Comparison of ENCODE assay signal across 8 cellular contexts in the genomic region with DNA sequence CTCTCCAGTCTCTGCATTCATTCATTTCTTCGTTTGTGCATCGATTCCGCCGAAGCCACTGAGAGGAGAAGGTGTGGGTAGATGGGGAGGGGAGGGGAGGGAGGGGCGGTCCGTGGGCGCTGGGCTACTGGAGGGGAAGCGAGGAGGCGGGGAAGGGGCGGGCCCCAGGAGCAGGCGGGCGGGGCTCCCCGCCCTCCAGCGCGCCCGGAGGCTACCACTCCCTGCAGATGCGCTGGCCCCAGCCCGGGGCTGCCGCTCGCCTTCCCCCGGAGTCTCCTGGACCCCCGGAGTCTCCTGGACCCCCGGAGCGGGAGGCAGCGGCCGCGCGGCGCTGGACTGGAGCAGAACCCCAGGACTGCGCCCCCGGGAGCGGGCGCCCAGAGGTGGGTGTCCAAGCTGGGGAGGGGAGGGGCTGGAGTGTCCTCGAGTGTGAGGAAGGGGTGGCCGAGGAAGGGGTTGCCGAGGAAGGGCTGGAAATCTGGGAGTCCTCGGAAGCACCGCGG.
DNase-seq lines count a peak whose midpoint lies in the region; ATAC-seq and TF ChIP-seq lines count a peak whose summit lies in the region.

No MANE protein-coding gene starts in this region.

- H3K9me3 ChIP-seq in neutrophil (no peaks in the 10 kb centered on the region), thoracic aorta (no peaks in the 10 kb centered on the region)

- peak overlapping the region; percentile 52 to 63 for H3K4me3 ChIP-seq in neutrophil (ENCODE audit: low read depth in 1 of 2, low read length in 1 of 2)
- peak overlapping the region; percentile 95 for H3K4me3 ChIP-seq in thoracic aorta

- DNase-seq in COLO829 (ENCODE audit: low spot score): peak; percentile 36
- DNase-seq in RPMI7951 (ENCODE audit: low read depth): peak; percentile 66
- DNase-seq in activated T-helper 9 cell treated with anti-CD3 and anti-CD28 coated beads, Interleukin-2, amount 50 U/mL, for 16 hours (ENCODE audit: low read depth): peak; percentile 72
- DNase-seq in foreskin keratinocyte: peak in 1 of 2 donors; percentile 52
- no peak for DNase-seq in thoracic aorta (ENCODE audit: low spot score)

- H3K27me3 ChIP-seq in foreskin keratinocyte: no peaks in the 10 kb centered on the region
- H3K27me3 ChIP-seq in neutrophil: peaks cover 40% of the 10 kb centered on the region
- no peaks in the 10 kb centered on the region for H3K27me3 ChIP-seq in thoracic aorta (replicated peaks; ENCODE audit: insufficient read depth)

- ATAC-seq in GM19463 (IDR thresholded peaks at IDR 0.05; ENCODE audit: unreplicated experiment) (peak; percentile 82), HG03571 (IDR thresholded peaks at IDR 0.05; ENCODE audit: unreplicated experiment) (peak; percentile 85), foreskin keratinocyte (peak; percentile 69), thoracic aorta (ENCODE audit: insufficient number of reproducible peaks, low FRiP score, low read depth) (no peak)

- H3K4me1 ChIP-seq in foreskin keratinocyte: peaks cover 16% of the 10 kb centered on the region
- H3K4me1 ChIP-seq in neutrophil (ENCODE audit: control insufficient read depth in 1 of 2, insufficient read depth in 1 of 2, low read depth in 1 of 2, low read length in 1 of 2): peaks cover 25 to 30% of the 10 kb centered on the region in 2 experiments
- peaks cover 15 to 20% of the 10 kb centered on the region in 2 donors for H3K4me1 ChIP-seq in thoracic aorta (ENCODE audit: control insufficient read depth in 1 of 2, low read depth in 2 of 2)

- TF ChIP-seq CTCF in foreskin keratinocyte (conservative IDR thresholded peaks at IDR 0.05) (no peak), neutrophil (IDR thresholded peaks at IDR 0.05) (no peak), thoracic aorta (IDR thresholded peaks at IDR 0.05) (no peak)

- H3K27ac ChIP-seq in foreskin keratinocyte (peak overlapping the region; percentile 58), neutrophil (no peak overlapping the region), thoracic aorta (peak overlapping the region in 1 of 2 donors; percentile 49)

- no peaks in the 10 kb centered on the region for H3K36me3 ChIP-seq in neutrophil
- no peaks in the 10 kb centered on the region for H3K36me3 ChIP-seq in thoracic aorta
